Comparison of ENCODE assay signal across 9 cellular contexts in genomic region chr1:209850342-209850979, GRCh38. TPM values are rescaled to one million over a fixed set of nuclear protein-coding genes. Genes with fewer than 3 reads are reported as not detected.
DNase-seq lines count a peak whose midpoint lies in the region; ATAC-seq and TF ChIP-seq lines count a peak whose summit lies in the region.
"Had no signal": no experiment of that assay in that cellular context is flagged by ENCODE, and none has a peak within 500 bp of the region (broad histone marks: within the 10 kb centered on the region; RNA-seq: fewer than 3 reads in every experiment).

No MANE protein-coding gene starts in this region.

- POLR2A ChIA-PET in PC-9 (lab: Charles Lee; ENCODE audit: unreplicated experiment): no interaction called here

- no peak overlapping the region for H3K4me2 ChIP-seq in PC-9

- H3K79me2 ChIP-seq in PC-9 (ENCODE audit: low read depth): 0 out of 2 replicates have a peak, but pooled peaks cover 1% of the 10 kb centered on the region

- WGBS in liver: 73% methylated on average over 6 of the region's 6 CpGs
- WGBS in thyroid gland, 2 donors: 43 to 55% methylated on average over 6 of the region's 6 CpGs

- intact Hi-C loops in PC-9 (cut with micrococcal nuclease; ENCODE audit: unreplicated experiment) (no loop called here), thyroid gland (cut with DNase I) (no loop called here)

- H4K20me1 ChIP-seq in PC-9 (ENCODE audit: insufficient read depth): no peaks in the 10 kb centered on the region; the same call in none of the 2 replicates

- no TSS peak for BruUV-seq in PC-9 (replicated peaks; lab: Mats Ljungman, UMichigan)

- no peaks in the 10 kb centered on the region for H3K4me1 ChIP-seq in PC-9 (replicated peaks; ENCODE audit: insufficient read depth)
- H3K4me1 ChIP-seq in liver (ENCODE audit: control insufficient read depth in 4 of 4, insufficient read depth in 4 of 4, low read length in 3 of 4): no peaks in the 10 kb centered on the region
- H3K4me1 ChIP-seq in thyroid gland: peaks cover 12 to 19% of the 10 kb centered on the region in 2 donors

- H3K27me3 Mint-ChIP-seq in brain: no peaks in the 10 kb centered on the region

- no peaks in the 10 kb centered on the region for H3K9me3 ChIP-seq in PC-9 (ENCODE audit: insufficient read depth, low read depth)
- H3K9me3 ChIP-seq in liver (ENCODE audit: control insufficient read depth in 4 of 4, low read length in 3 of 4): no peaks in the 10 kb centered on the region
- no peaks in the 10 kb centered on the region for H3K9me3 ChIP-seq in thyroid gland

- H3K36me3 Mint-ChIP-seq in brain: peaks cover 48% of the 10 kb centered on the region

- H3K27me3 ChIP-seq in PC-9 (ENCODE audit: insufficient read depth, low read depth) (no peaks in the 10 kb centered on the region), liver (ENCODE audit: control insufficient read depth in 4 of 4, insufficient read depth in 4 of 4, low read length in 3 of 4) (no peaks in the 10 kb centered on the region), thyroid gland (no peaks in the 10 kb centered on the region)

- H3K4me1 Mint-ChIP-seq in brain: peaks cover 39% of the 10 kb centered on the region

- H3K27ac ChIP-seq in PC-9: no peak overlapping the region
- no peak overlapping the region for H3K27ac ChIP-seq in liver (ENCODE audit: low read depth in 1 of 2, low read length in 2 of 2)
- no peak overlapping the region for H3K27ac ChIP-seq in thyroid gland

- TF ChIP-seq CTCF in PC-9 (conservative IDR thresholded peaks at IDR 0.05) (peak; percentile 71), brain (conservative IDR thresholded peaks at IDR 0.05) (peak; percentile 59 to 73), liver (IDR thresholded peaks at IDR 0.05; ENCODE audit: low read depth, low read length, missing input control) (peak; percentile 27), thyroid gland (IDR thresholded peaks at IDR 0.05) (peak; percentile 13 to 75 (median 58))

- peak overlapping the region; percentile 0 to 71 (median 30) for H3K27ac Mint-ChIP-seq in brain
- H3K27ac Mint-ChIP-seq: natural killer cell had no signal

- peaks cover 53% of the 10 kb centered on the region for H3K36me3 ChIP-seq in PC-9 (ENCODE audit: low read depth)
- peaks cover 5 to 53% (median 26%) of the 10 kb centered on the region in 4 donors for H3K36me3 ChIP-seq in liver (ENCODE audit: control insufficient read depth in 4 of 4, insufficient read depth in 3 of 4, low read depth in 1 of 4, low read length in 3 of 4)
- peaks cover 5 to 17% of the 10 kb centered on the region in 2 donors for H3K36me3 ChIP-seq in thyroid gland

- H2AFZ ChIP-seq in PC-9: no peak overlapping the region

- no peaks in the 10 kb centered on the region for H3K9me2 ChIP-seq in PC-9 (ENCODE audit: insufficient read depth)

- H3K9me3 Mint-ChIP-seq in brain: no peaks in the 10 kb centered on the region
- H3K9me3 Mint-ChIP-seq: natural killer cell had no signal

- H3K4me3 Mint-ChIP-seq in brain: no peak overlapping the region
- H3K4me3 Mint-ChIP-seq: natural killer cell had no signal

- H3F3A ChIP-seq in PC-9 (ENCODE audit: insufficient read depth, low read depth): peaks cover 6% of the 10 kb centered on the region; the same call in 1 of the 2 replicates

- ATAC-seq in GM18867 (IDR thresholded peaks at IDR 0.05; ENCODE audit: unreplicated experiment): peak; percentile 84

- no peak for TF ChIP-seq POLR2A in thyroid gland (IDR thresholded peaks at IDR 0.05)

- H3K4me3 ChIP-seq in PC-9: no peak overlapping the region
- no peak overlapping the region for H3K4me3 ChIP-seq in liver (ENCODE audit: low read depth in 1 of 3, low read length in 3 of 3)
- H3K4me3 ChIP-seq in thyroid gland (replicated peaks in 1 of 3): no peak overlapping the region

- H3K9ac ChIP-seq in liver (ENCODE audit: low read depth in 1 of 2, low read length in 2 of 2): no peak overlapping the region

- peak; percentile 22 to 63 for TF ChIP-seq RAD21 in liver (IDR thresholded peaks at IDR 0.05)

- CTCF ChIA-PET in PC-9 (lab: Charles Lee): interaction anchor here (0.6 to 1.0 kb wide), 2 partner anchors 21 to 142 kb away, joined by 3 read pairs; no protein-coding TSS in a partner anchor

- peak; percentile 65 for DNase-seq in AG20443 (ENCODE audit: low spot score)
- peak; percentile 46 for DNase-seq in HPDE6-E6E7 (ENCODE audit: extremely low spot score)
- peak in 1 of 2 experiments; percentile 33 for DNase-seq in PC-9
- DNase-seq in thyroid gland: peak; percentile 75 to 82
- DNase-seq in KG1 (lab: John Stamatoyannopoulos, UW): no peak
- DNase-seq: natural killer cell had no signal

TF ChIP-seq in liver, 16 proteins besides CTCF, POLR2A, EP300 and RAD21:
- no peak for TF ChIP-seq FOXA1 (IDR thresholded peaks at IDR 0.05)
- TF ChIP-seq TAF1 (conservative IDR thresholded peaks at IDR 0.05): no peak
- TF ChIP-seq JUND (IDR thresholded peaks at IDR 0.05): no peak
- no peak for TF ChIP-seq RXRA (IDR thresholded peaks at IDR 0.05)
- no peak for TF ChIP-seq EGR1 (IDR thresholded peaks at IDR 0.05; ENCODE audit: low read depth in 2 of 2)
- TF ChIP-seq YY1 (IDR thresholded peaks at IDR 0.05): no peak
- TF ChIP-seq ZBTB33 (IDR thresholded peaks at IDR 0.05): no peak
- TF ChIP-seq FOXA2 (IDR thresholded peaks at IDR 0.05): no peak

RNA-seq across cellular contexts. Expression of gene UTP25, which starts 22.7 kb away (rescaled TPM):
- total RNA-seq in PC-9 (2021): 8.2 and 9.3 TPM in 2 replicates
- polyA plus RNA-seq in brain (ENCODE audit: insufficient read depth, low read depth, low replicate concordance): 3.1 TPM
- 1 to 10 TPM; 2.4 to 7.7 TPM for total RNA-seq in liver
- 1 to 10 TPM; 2.8 to 3.3 TPM for polyA plus RNA-seq in liver
- 10 to 100 TPM in 1 of 4 donors, 1 to 10 TPM in 3; 7.3 to 11.0 (median 7.8) TPM for total RNA-seq in thyroid gland

RNA-seq across cellular contexts. Expression of gene IRF6, which starts 44.5 kb away (rescaled TPM):
- total RNA-seq in PC-9 (2021) (46.5 and 50.9 TPM in 2 replicates), liver (10 to 100 TPM in 1 of 2 donors, under 1 TPM in 1; 0.51 to 29.3 TPM), thyroid gland (10 to 100 TPM; 26.7 to 41.9 (median 32.7) TPM)
- polyA plus RNA-seq in brain (ENCODE audit: insufficient read depth, low read depth, low replicate concordance) (94.7 TPM), liver (10 to 100 TPM; 11.0 to 17.5 TPM)
